ENCODE assay signal across 12 cellular contexts in genomic region chr20:4134861-4135379, GRCh38. TPM values are rescaled to one million over a fixed set of nuclear protein-coding genes. Genes with fewer than 3 reads are reported as not detected.
DNase-seq lines count a peak whose midpoint lies in the region; ATAC-seq, FAIRE-seq and TF ChIP-seq lines count a peak whose summit lies in the region.
"Had no signal": no experiment of that assay in that cellular context is flagged by ENCODE, and none has a peak within 500 bp of the region (broad histone marks: within the 10 kb centered on the region; RNA-seq: fewer than 3 reads in every experiment).

No MANE protein-coding gene starts in this region.

- H3K79me1 ChIP-seq in H1 (ENCODE audit: low read depth, low read length) = no peaks in the 10 kb centered on the region

- DNase-seq in activated CD8-positive, alpha-beta T cell treated with anti-CD3 and anti-CD28 coated beads for 36 hours = no peak
- DNase-seq in activated CD8-positive, alpha-beta T cell treated with anti-CD3 and anti-CD28 coated beads, Interleukin-2, amount 10 ng/mL, durations not matched to agents 7 days and 5 days = no peak
- peak; percentile 88 for DNase-seq in MM.1S
- no peak for DNase-seq in H1 (ENCODE audit: low read depth in 1 of 2, low spot score in 2 of 2)
- no peak for DNase-seq in stimulated activated CD4-positive, alpha-beta T cell treated with anti-CD3 and anti-CD28 coated beads, Interleukin-4, amount 100 ng/mL, for 24 hours
- no peak for DNase-seq in NCI-H510A (lab: John Stamatoyannopoulos, UW)
- no peak for DNase-seq in activated T-cell treated with anti-CD3 and anti-CD28 coated beads, Interleukin-2, amount 50 U/mL, for 24 hours
- DNase-seq: DMS79 had no signal

- CTCF ChIA-PET in activated CD8-positive, alpha-beta T cell treated with anti-CD3 and anti-CD28 coated beads for 36 hours (lab: Charles Lee) = interaction anchor here (1.6 kb wide), 1 partner anchor 280 kb away, joined by 3 read pairs; no protein-coding TSS in a partner anchor
- CTCF ChIA-PET in activated CD8-positive, alpha-beta T cell treated with anti-CD3 and anti-CD28 coated beads, Interleukin-2, amount 10 ng/mL, durations not matched to agents 7 days and 5 days (lab: Charles Lee) = interaction anchor here (0.8 kb wide), 1 partner anchor 63 kb away, joined by 3 read pairs; no protein-coding TSS in a partner anchor
- CTCF ChIA-PET in H1 (lab: Charles Lee; ENCODE audit: partially characterized antibody) = interaction anchor here (0.7 to 3.6 kb wide), 7 partner anchors 12 to 63 kb away, joined by 3 to 12 read pairs (median 4); no protein-coding TSS in a partner anchor

- no peak overlapping the region for H2AK5ac ChIP-seq in H1 (ENCODE audit: low read depth, low read length)

- H3K27ac ChIP-seq in MM.1S (ENCODE audit: low read length) = peak overlapping the region; percentile 59; the same call in 1 of the 2 replicates
- no peak overlapping the region for H3K27ac ChIP-seq in H1 (ENCODE audit: low read depth, low read length)
- H3K27ac ChIP-seq: uterus had no signal

- H4K8ac ChIP-seq in H1 (ENCODE audit: extremely low read depth, insufficient read depth, low read length) = no peak overlapping the region; the same call in 1 of the 2 replicates

- H4K20me1 ChIP-seq in MM.1S (ENCODE audit: insufficient read depth, low read length) = no peaks in the 10 kb centered on the region
- H4K20me1 ChIP-seq in H1 (replicated peaks in 1 of 2; ENCODE audit: control insufficient read depth in 1 of 2, insufficient read depth in 2 of 2, low read length in 2 of 2) = no peaks in the 10 kb centered on the region

- no peak overlapping the region for H2BK15ac ChIP-seq in H1 (ENCODE audit: low read length)

- H3K79me2 ChIP-seq in MM.1S (ENCODE audit: low read length) = no peaks in the 10 kb centered on the region
- no peaks in the 10 kb centered on the region for H3K79me2 ChIP-seq in H1 (ENCODE audit: control insufficient read depth in 1 of 2, insufficient read depth in 2 of 2, low read length in 2 of 2)

- H3K14ac ChIP-seq in H1 (ENCODE audit: insufficient read length) = no peak overlapping the region

- H3K18ac ChIP-seq in H1 (ENCODE audit: extremely low read depth, low read length) = no peak overlapping the region

- H4K91ac ChIP-seq in H1 (replicated peaks; ENCODE audit: insufficient read length, low read length) = no peak overlapping the region

- H3K4me2 ChIP-seq in MM.1S (ENCODE audit: low read depth, low read length) (peak overlapping the region; percentile 59), H1 (ENCODE audit: insufficient read depth in 1 of 2, low read depth in 2 of 2, low read length in 2 of 2) (no peak overlapping the region), skeletal muscle satellite cell (ENCODE audit: low read length) (peak overlapping the region; percentile 51)

- H3K9me3 ChIP-seq in MM.1S (replicated peaks; ENCODE audit: insufficient read depth, low read length) = no peaks in the 10 kb centered on the region
- no peaks in the 10 kb centered on the region for H3K9me3 ChIP-seq in H1 (ENCODE audit: insufficient read depth in 2 of 2, low read depth in 1 of 2, low read length in 1 of 2)
- no peaks in the 10 kb centered on the region for H3K9me3 ChIP-seq in skeletal muscle satellite cell (replicated peaks; ENCODE audit: low read length)
- H3K9me3 ChIP-seq: SJCRH30, uterus had no signal

- TF ChIP-seq CTCF in activated CD8-positive, alpha-beta T cell treated with anti-CD3 and anti-CD28 coated beads for 36 hours (IDR thresholded peaks at IDR 0.05) = no peak
- TF ChIP-seq CTCF in MM.1S (IDR thresholded peaks at IDR 0.05; ENCODE audit: low read length) = no peak
- no peak for TF ChIP-seq CTCF in H1 (IDR thresholded peaks at IDR 0.05; ENCODE audit: control extremely low read depth in 1 of 3, insufficient read depth in 1 of 3, low read depth in 1 of 3, low read length in 3 of 3)

- no peak overlapping the region for H2BK5ac ChIP-seq in H1 (ENCODE audit: low read depth, low read length)

- TF ChIP-seq RAD21 in H1 (IDR thresholded peaks at IDR 0.05 in 1 of 2, conservative IDR thresholded peaks at IDR 0.05 in 1 of 2; ENCODE audit: low read depth in 2 of 2, low read length in 2 of 2) = no peak

- no peak for FAIRE-seq in H1 (lab: Jason Lieb, UNC)

- no peak overlapping the region for H3K4ac ChIP-seq in H1 (replicated peaks; ENCODE audit: insufficient read length, low read depth, low read length)

- TF ChIP-seq EP300 in H1 (IDR thresholded peaks at IDR 0.05; ENCODE audit: borderline replicate concordance in 1 of 2, low read depth in 2 of 2, low read length in 2 of 2) = no peak

- 88% methylated on average over 15 of the region's 15 CpGs; no CpG with 5 or more reads in 1 of the 2 experiments for WGBS in H1 (ENCODE audit: extremely low coverage in 1 of 2, insufficient coverage in 1 of 2, insufficient read length in 1 of 2, insufficient replicate concordance in 2 of 2, low coverage in 1 of 2, low lambda C conversion rate in 2 of 2, missing lambda C conversion rate in 1 of 2), 2 experiments

- H3K36me3 ChIP-seq in MM.1S (replicated peaks; ENCODE audit: insufficient read depth, low read length) (no peaks in the 10 kb centered on the region), H1 (ENCODE audit: control insufficient read depth in 2 of 4, insufficient read depth in 4 of 4, low read length in 3 of 4) (no peaks in the 10 kb centered on the region), skeletal muscle satellite cell (ENCODE audit: insufficient read depth, low read length) (no peaks in the 10 kb centered on the region)
- H3K36me3 ChIP-seq: SJCRH30, uterus had no signal

- H2AFZ ChIP-seq in MM.1S (ENCODE audit: low read length) (peak overlapping the region; percentile 29), H1 (ENCODE audit: low read length) (peak overlapping the region; percentile 24)

- no peaks in the 10 kb centered on the region for H3K23me2 ChIP-seq in H1 (ENCODE audit: low read depth, low read length)

- intact Hi-C loops in activated CD8-positive, alpha-beta T cell treated with anti-CD3 and anti-CD28 coated beads for 36 hours (cut with micrococcal nuclease) = loop anchor here (5.0 kb wide), 1 partner anchor 32 kb away; no protein-coding TSS in a partner anchor

- H3K27ac Mint-ChIP-seq in activated CD8-positive, alpha-beta T cell treated with anti-CD3 and anti-CD28 coated beads for 36 hours = peak overlapping the region; percentile 31
- H3K27ac Mint-ChIP-seq in activated CD8-positive, alpha-beta T cell treated with anti-CD3 and anti-CD28 coated beads, Interleukin-2, amount 10 ng/mL, durations not matched to agents 7 days and 5 days = no peak overlapping the region
- no peak overlapping the region for H3K27ac Mint-ChIP-seq in activated T-cell treated with anti-CD3 and anti-CD28 coated beads, Interleukin-2, amount 50 U/mL, for 24 hours
- H3K27ac Mint-ChIP-seq: WTC11 had no signal

- no peak for TF ChIP-seq POLR2A in H1 (IDR thresholded peaks at IDR 0.05; ENCODE audit: control extremely low read depth in 1 of 2, low read depth in 2 of 2, low read length in 2 of 2)

- H4K5ac ChIP-seq in H1 (ENCODE audit: insufficient read length, low read depth, low read length) = no peak overlapping the region

- H3K4me1 ChIP-seq in MM.1S (ENCODE audit: low read length) = peaks cover 27% of the 10 kb centered on the region
- H3K4me1 ChIP-seq in H1 (replicated peaks in 1 of 4; ENCODE audit: control insufficient read depth in 3 of 4, insufficient read depth in 4 of 4, low read length in 3 of 4) = peaks cover 0 to 10% (median 4%) of the 10 kb centered on the region in 4 experiments; a peak in 6 of 7 replicates
- H3K4me1 ChIP-seq in skeletal muscle satellite cell (ENCODE audit: control insufficient read depth, insufficient read depth, low read length) = peaks cover 42% of the 10 kb centered on the region
- H3K4me1 ChIP-seq: uterus had no signal

- peak overlapping the region; percentile 55; the same call in 1 of the 2 replicates for H2BK12ac ChIP-seq in H1 (ENCODE audit: low read depth, low read length)

- H3K23ac ChIP-seq in H1 (ENCODE audit: insufficient read length) = no peak overlapping the region

- H3K9ac ChIP-seq in MM.1S (ENCODE audit: low read length) (0 out of 2 replicates have a peak overlapping the region, but pooled peaks have one; percentile 1), H1 (replicated peaks in 1 of 4; ENCODE audit: extremely low read depth in 1 of 4, low read depth in 3 of 4, low read length in 3 of 4) (no peak overlapping the region), skeletal muscle satellite cell (ENCODE audit: low read depth, low read length) (no peak overlapping the region)

- ATAC-seq in activated CD8-positive, alpha-beta T cell treated with anti-CD3 and anti-CD28 coated beads for 36 hours = no peak
- ATAC-seq in activated CD8-positive, alpha-beta T cell treated with anti-CD3 and anti-CD28 coated beads, Interleukin-2, amount 10 ng/mL, durations not matched to agents 7 days and 5 days = no peak

- POLR2A ChIA-PET in activated CD8-positive, alpha-beta T cell treated with anti-CD3 and anti-CD28 coated beads for 36 hours (lab: Charles Lee) = interaction anchor here (0.9 kb wide), 1 partner anchor 19 kb away, joined by 3 read pairs; no protein-coding TSS in a partner anchor
- POLR2A ChIA-PET in activated CD8-positive, alpha-beta T cell treated with anti-CD3 and anti-CD28 coated beads, Interleukin-2, amount 10 ng/mL, durations not matched to agents 7 days and 5 days (lab: Charles Lee) = no interaction called here
- POLR2A ChIA-PET in H1 (lab: Charles Lee; ENCODE audit: partially characterized antibody) = interaction anchor here (1.3 kb wide), 1 partner anchor 24 kb away, joined by 3 read pairs; no protein-coding TSS in a partner anchor

- peaks cover 35% of the 10 kb centered on the region for H3K4me1 Mint-ChIP-seq in activated CD8-positive, alpha-beta T cell treated with anti-CD3 and anti-CD28 coated beads for 36 hours (ENCODE audit: low read depth)
- H3K4me1 Mint-ChIP-seq in activated CD8-positive, alpha-beta T cell treated with anti-CD3 and anti-CD28 coated beads, Interleukin-2, amount 10 ng/mL, durations not matched to agents 7 days and 5 days (ENCODE audit: low read depth) = peaks cover 16% of the 10 kb centered on the region
- peaks cover 38% of the 10 kb centered on the region for H3K4me1 Mint-ChIP-seq in activated T-cell treated with anti-CD3 and anti-CD28 coated beads, Interleukin-2, amount 50 U/mL, for 24 hours (ENCODE audit: low read depth)

- H3K56ac ChIP-seq in H1 (replicated peaks; ENCODE audit: insufficient read length, low read depth, low read length) = no peak overlapping the region

- no peaks in the 10 kb centered on the region for H3K36me3 Mint-ChIP-seq in activated CD8-positive, alpha-beta T cell treated with anti-CD3 and anti-CD28 coated beads for 36 hours (ENCODE audit: low read depth)
- no peaks in the 10 kb centered on the region for H3K36me3 Mint-ChIP-seq in activated CD8-positive, alpha-beta T cell treated with anti-CD3 and anti-CD28 coated beads, Interleukin-2, amount 10 ng/mL, durations not matched to agents 7 days and 5 days (ENCODE audit: low read depth)
- H3K36me3 Mint-ChIP-seq in activated T-cell treated with anti-CD3 and anti-CD28 coated beads, Interleukin-2, amount 50 U/mL, for 24 hours (ENCODE audit: low read depth) = no peaks in the 10 kb centered on the region
- H3K36me3 Mint-ChIP-seq: WTC11 had no signal

- peaks cover 7% of the 10 kb centered on the region for H3K27me3 Mint-ChIP-seq in activated CD8-positive, alpha-beta T cell treated with anti-CD3 and anti-CD28 coated beads for 36 hours
- peaks cover 4% of the 10 kb centered on the region for H3K27me3 Mint-ChIP-seq in activated CD8-positive, alpha-beta T cell treated with anti-CD3 and anti-CD28 coated beads, Interleukin-2, amount 10 ng/mL, durations not matched to agents 7 days and 5 days (ENCODE audit: low read depth)
- H3K27me3 Mint-ChIP-seq in activated T-cell treated with anti-CD3 and anti-CD28 coated beads, Interleukin-2, amount 50 U/mL, for 24 hours = peaks cover 9% of the 10 kb centered on the region

- H2BK20ac ChIP-seq in H1 (ENCODE audit: low read length) = no peak overlapping the region

- no peaks in the 10 kb centered on the region for H3K9me3 Mint-ChIP-seq in activated CD8-positive, alpha-beta T cell treated with anti-CD3 and anti-CD28 coated beads for 36 hours
- no peaks in the 10 kb centered on the region for H3K9me3 Mint-ChIP-seq in activated CD8-positive, alpha-beta T cell treated with anti-CD3 and anti-CD28 coated beads, Interleukin-2, amount 10 ng/mL, durations not matched to agents 7 days and 5 days (ENCODE audit: insufficient read depth)
- H3K9me3 Mint-ChIP-seq in activated T-cell treated with anti-CD3 and anti-CD28 coated beads, Interleukin-2, amount 50 U/mL, for 24 hours = no peaks in the 10 kb centered on the region
- H3K9me3 Mint-ChIP-seq: WTC11 had no signal

- H3K4me3 ChIP-seq in MM.1S (ENCODE audit: low read length) = peak overlapping the region; percentile 36
- H3K4me3 ChIP-seq in H1 (ENCODE audit: extremely low read depth in 1 of 4, insufficient read depth in 2 of 4, low read depth in 3 of 4, low read length in 4 of 4) = no peak overlapping the region
- H3K4me3 ChIP-seq in skeletal muscle satellite cell (ENCODE audit: low read length) = no peak overlapping the region
- H3K4me3 ChIP-seq: SJCRH30, uterus had no signal

- H3K27me3 ChIP-seq in MM.1S (replicated peaks; ENCODE audit: insufficient read depth, low read length) (no peaks in the 10 kb centered on the region), H1 (replicated peaks in 1 of 4; ENCODE audit: control insufficient read depth in 3 of 4, extremely low read depth in 1 of 4, insufficient read depth in 3 of 4, low read length in 3 of 4) (no peaks in the 10 kb centered on the region), skeletal muscle satellite cell (ENCODE audit: control insufficient read depth, insufficient read depth, low read length) (no peaks in the 10 kb centered on the region)
- H3K27me3 ChIP-seq: SJCRH30, uterus had no signal

- no peak overlapping the region for H2BK120ac ChIP-seq in H1 (replicated peaks; ENCODE audit: low read depth, low read length)

- no peak overlapping the region for H3K4me3 Mint-ChIP-seq in activated CD8-positive, alpha-beta T cell treated with anti-CD3 and anti-CD28 coated beads for 36 hours
- H3K4me3 Mint-ChIP-seq in activated CD8-positive, alpha-beta T cell treated with anti-CD3 and anti-CD28 coated beads, Interleukin-2, amount 10 ng/mL, durations not matched to agents 7 days and 5 days = no peak overlapping the region
- no peak overlapping the region for H3K4me3 Mint-ChIP-seq in activated T-cell treated with anti-CD3 and anti-CD28 coated beads, Interleukin-2, amount 50 U/mL, for 24 hours
- H3K4me3 Mint-ChIP-seq: WTC11 had no signal

- no peaks in the 10 kb centered on the region for H3K9me2 ChIP-seq in MM.1S (replicated peaks; ENCODE audit: insufficient read depth, low read length)

- peaks cover 8% of the 10 kb centered on the region for H3F3A ChIP-seq in MM.1S (ENCODE audit: insufficient read depth, low read length)

RNA-seq across cellular contexts. Expression of gene SMOX, which starts 13.7 kb away (rescaled TPM):
- total RNA-seq in activated CD8-positive, alpha-beta T cell treated with anti-CD3 and anti-CD28 coated beads for 36 hours = 1 to 10 TPM; 7.0 to 8.4 TPM
- total RNA-seq in activated CD8-positive, alpha-beta T cell treated with anti-CD3 and anti-CD28 coated beads, Interleukin-2, amount 10 ng/mL, durations not matched to agents 7 days and 5 days = 1 to 10 TPM; 1.3 to 1.7 TPM
- total RNA-seq in H1 (2021; fragmentation: NEBNext Ultra II Directional; extraction: Animal tissue kit (Norgen Biotek cat#: 25700)) = 9.3 and 12.4 TPM in 2 replicates
- polyA plus RNA-seq in H1 (2011; rRNA removed) = 8.3 and 20.5 TPM in 2 replicates
- 5.0 TPM for polyA plus RNA-seq in H1 (2011; cell fraction: cytosol; rRNA removed)
- 10.3 TPM for polyA plus RNA-seq in H1 (2011; cell fraction: nucleus; rRNA removed)
- 6.1 to 12.8 TPM (median 11.7 TPM) in 4 replicates for polyA plus RNA-seq in H1 (2012, experiment 1 of 2)
- 18.7 TPM for polyA plus RNA-seq in H1 (2012, experiment 2 of 2)
- 7.0 TPM for polyA plus RNA-seq in H1 (2013, experiment 1 of 2)
- 7.7 TPM for polyA plus RNA-seq in H1 (2013, experiment 2 of 2)
- polyA minus RNA-seq in H1 (2011; rRNA and poly(A)+ RNA removed) = 2.4 and 2.5 TPM in 2 replicates
- 4.5 TPM for polyA minus RNA-seq in H1 (2011; cell fraction: cytosol; rRNA and poly(A)+ RNA removed)
- 2.0 TPM for polyA minus RNA-seq in H1 (2011; cell fraction: nucleus; rRNA and poly(A)+ RNA removed)
- 18.5 and 18.8 TPM in 2 replicates for total RNA-seq in skeletal muscle satellite cell (2012; rRNA removed)

Comparison
In these comparisons a context has a peak if more than half of its experiments do, and no peak if none do; other contexts are left out.
1. H3K4me2 ChIP-seq: peak in MM.1S (single experiment) and skeletal muscle satellite cell (single experiment); none in H1 (0 of 2).